ENCODE assay signal across 8 cellular contexts in genomic region chr6:7424967-7425807, GRCh38. TPM values are rescaled to one million over a fixed set of nuclear protein-coding genes. Genes with fewer than 3 reads are reported as not detected.
DNase-seq lines count a peak whose midpoint lies in the region; ATAC-seq and FAIRE-seq lines count a peak whose summit lies in the region.

No MANE protein-coding gene starts in this region.

- no peak for FAIRE-seq in urothelium cell line (lab: Jason Lieb, UNC)

- DNase-seq in SKM-1 treated with dmso at 0.1 percent for 144 hours (lab: John Stamatoyannopoulos, UW; ENCODE audit: unreplicated experiment) (peak; percentile 10), SKM-1 (lab: John Stamatoyannopoulos, UW; ENCODE audit: unreplicated experiment) (no peak), SK-MEL-5 (ENCODE audit: low read depth, low spot score) (peak; percentile 59), hepatic stellate cell (ENCODE audit: low spot score) (peak; percentile 65), urothelium cell line (ENCODE audit: low spot score) (peak; percentile 17)
- no peak for DNase-seq in stimulated activated CD4-positive, alpha-beta T cell treated with anti-CD3 and anti-CD28 coated beads, Interleukin-12 subunit alpha, Interleukin-12 subunit beta, amount 100 ng/mL, for 4 hours
- DNase-seq in activated CD4-positive, CD25-positive, alpha-beta regulatory T cell (lab: John Stamatoyannopoulos, UW) = no peak

- no peak for ATAC-seq in HG02884 (IDR thresholded peaks at IDR 0.05; ENCODE audit: unreplicated experiment)

- in situ Hi-C loops in SK-MEL-5 (cut with HindIII; ENCODE audit: low pct_unique_long_range_greater_than_20kb, low sequenced_read_pairs) = no loop called here

RNA-seq across cellular contexts. Expression of gene RIOK1, which starts 35.6 kb away (rescaled TPM):
- total RNA-seq in SK-MEL-5 (2014; rRNA removed; shearing (Covaris generic)) = 32.8 and 38.4 TPM in 2 replicates
- polyA plus RNA-seq in SK-MEL-5 (2015; cell fraction: cytosol; rRNA removed) = 27.3 and 34.1 TPM in 2 replicates
- polyA plus RNA-seq in SK-MEL-5 (2015; cell fraction: nucleus; rRNA removed) = 62.9 and 63.3 TPM in 2 replicates

RNA-seq across cellular contexts. Expression of gene CAGE1, which starts 35.6 kb away (rescaled TPM):
- 0.13 and 0.40 TPM in 2 replicates for total RNA-seq in SK-MEL-5 (2014; rRNA removed; shearing (Covaris generic))
- 0.07 TPM in 1 of 2 replicates, not detected in the other for polyA plus RNA-seq in SK-MEL-5 (2015; cell fraction: cytosol; rRNA removed)
- 0.16 TPM in 1 of 2 replicates, not detected in the other for polyA plus RNA-seq in SK-MEL-5 (2015; cell fraction: nucleus; rRNA removed)

Comparison
In these comparisons a context has a peak if more than half of its experiments do, and no peak if none do; other contexts are left out.
1. DNase-seq: peak in SKM-1 treated with dmso at 0.1 percent for 144 hours (single experiment), SK-MEL-5 (single experiment), hepatic stellate cell (single experiment) and urothelium cell line (single experiment); none in SKM-1 (single experiment), stimulated activated CD4-positive, alpha-beta T cell treated with anti-CD3 and anti-CD28 coated beads, Interleukin-12 subunit alpha, Interleukin-12 subunit beta, amount 100 ng/mL, for 4 hours (single experiment) and activated CD4-positive, CD25-positive, alpha-beta regulatory T cell (0 of 4).